8 cellular contexts compared by ENCODE assay signal in genomic region chr6:112253842-112254816, GRCh38. TPM values are rescaled to one million over a fixed set of nuclear protein-coding genes. Genes with fewer than 3 reads are reported as not detected.
DNase-seq lines count a peak whose midpoint lies in the region; ATAC-seq and TF ChIP-seq lines count a peak whose summit lies in the region.

Gene LAMA4, minus strand, starts transcription at chr6:112254567. Its CDS starts 417 bp downstream, at chr6:112254150.

- TF ChIP-seq CTCF in AG09309 (IDR thresholded peaks at IDR 0.05; ENCODE audit: control insufficient read depth, insufficient read depth, low read depth, low read length, missing control alignments) (no peak), GM23338 (conservative IDR thresholded peaks at IDR 0.05; ENCODE audit: low read depth in 2 of 2) (no peak)

- peak within 1 kb of the TSS; percentile 98 for H3K4me2 ChIP-seq in GM23338

- H3K27ac ChIP-seq in GM23338 (ENCODE audit: low read depth) (no peak within 1 kb of the TSS), SJCRH30 (peak within 1 kb of the TSS; percentile 51), layer of hippocampus (ENCODE audit: low read depth, low read length) (peak within 1 kb of the TSS; percentile 33)

- no peaks in the 10 kb centered on the region for H3K79me2 ChIP-seq in GM23338 (replicated peaks; ENCODE audit: insufficient read depth)

- H3K9me3 Mint-ChIP-seq in GM23338 = no peaks in the 10 kb centered on the region; the same call in 2 of the 3 replicates
- H3K9me3 Mint-ChIP-seq in dendritic cell treated with granulocyte-macrophage colony-stimulating factor and Interleukin-4, amounts not matched to agents 40 ng/mL and 50 ng/mL, for 4 days = no peaks in the 10 kb centered on the region

- peak within 1 kb of the TSS; percentile 88 for H3K4me3 Mint-ChIP-seq in GM23338
- H3K4me3 Mint-ChIP-seq in dendritic cell treated with granulocyte-macrophage colony-stimulating factor and Interleukin-4, amounts not matched to agents 40 ng/mL and 50 ng/mL, for 4 days = peak within 1 kb of the TSS; percentile 48

- peaks cover 28% of the 10 kb centered on the region for H3K27me3 Mint-ChIP-seq in GM23338 (ENCODE audit: insufficient read depth, low read depth, poor library complexity)
- peaks cover 37% of the 10 kb centered on the region for H3K27me3 Mint-ChIP-seq in dendritic cell treated with granulocyte-macrophage colony-stimulating factor and Interleukin-4, amounts not matched to agents 40 ng/mL and 50 ng/mL, for 4 days

- DNase-seq in AG09309 (ENCODE audit: low read depth) (no peak), GM23338 (ENCODE audit: low spot score) (peak; percentile 68), SJCRH30 (peak; percentile 16 to 54)
- peak; percentile 5 for DNase-seq in stimulated activated CD8-positive, alpha-beta memory T cell treated with anti-CD3 and anti-CD28 coated beads, Interleukin-4, amount 100 ng/mL, for 24 hours (ENCODE audit: low read depth)

- no peak within 1 kb of the TSS for H3K27ac Mint-ChIP-seq in GM23338
- no peak within 1 kb of the TSS for H3K27ac Mint-ChIP-seq in dendritic cell treated with granulocyte-macrophage colony-stimulating factor and Interleukin-4, amounts not matched to agents 40 ng/mL and 50 ng/mL, for 4 days

- peaks cover 3% of the 10 kb centered on the region; the same call in 1 of the 2 replicates for H3K9me2 ChIP-seq in GM23338 (ENCODE audit: insufficient read depth)

- H3K4me1 ChIP-seq in GM23338 (ENCODE audit: insufficient read depth) = peaks cover 24% of the 10 kb centered on the region
- H3K4me1 ChIP-seq in SJCRH30 = no peaks in the 10 kb centered on the region; the same call in none of the 2 replicates

- intact Hi-C loops in dendritic cell treated with granulocyte-macrophage colony-stimulating factor and Interleukin-4, amounts not matched to agents 40 ng/mL and 50 ng/mL, for 4 days (cut with micrococcal nuclease) = no loop called here

- H3K9me3 ChIP-seq in SJCRH30 (replicated peaks) = no peaks in the 10 kb centered on the region

- ATAC-seq in GM23338 = peak; percentile 79
- ATAC-seq in HG02642 (IDR thresholded peaks at IDR 0.05; ENCODE audit: poor library complexity, unreplicated experiment) = no peak
- no peak for ATAC-seq in GM19023 (IDR thresholded peaks at IDR 0.05; ENCODE audit: unreplicated experiment)

- H3K36me3 ChIP-seq in GM23338 (ENCODE audit: insufficient read depth) (no peaks in the 10 kb centered on the region), SJCRH30 (no peaks in the 10 kb centered on the region)

- H3K4me3 ChIP-seq in AG09309 (ENCODE audit: control insufficient read depth, low read depth, low read length) = peak within 1 kb of the TSS; percentile 56
- peak within 1 kb of the TSS; percentile 88 for H3K4me3 ChIP-seq in GM23338
- H3K4me3 ChIP-seq in SJCRH30 = peak within 1 kb of the TSS; percentile 56

- H2AFZ ChIP-seq in GM23338 = peak within 1 kb of the TSS; percentile 99

- H4K20me1 ChIP-seq in GM23338 (replicated peaks; ENCODE audit: insufficient read depth) = no peaks in the 10 kb centered on the region

- peaks cover 19% of the 10 kb centered on the region for H3K4me1 Mint-ChIP-seq in GM23338
- peaks cover 15% of the 10 kb centered on the region for H3K4me1 Mint-ChIP-seq in dendritic cell treated with granulocyte-macrophage colony-stimulating factor and Interleukin-4, amounts not matched to agents 40 ng/mL and 50 ng/mL, for 4 days (ENCODE audit: low read depth)

- H3K36me3 Mint-ChIP-seq in GM23338 (ENCODE audit: low read depth) = no peaks in the 10 kb centered on the region
- no peaks in the 10 kb centered on the region for H3K36me3 Mint-ChIP-seq in dendritic cell treated with granulocyte-macrophage colony-stimulating factor and Interleukin-4, amounts not matched to agents 40 ng/mL and 50 ng/mL, for 4 days (ENCODE audit: low read depth)

- H3F3A ChIP-seq in GM23338 (replicated peaks; ENCODE audit: low read depth) = no peaks in the 10 kb centered on the region

- H3K27me3 ChIP-seq in GM23338 (ENCODE audit: insufficient read depth) = peaks cover 42% of the 10 kb centered on the region
- no peaks in the 10 kb centered on the region for H3K27me3 ChIP-seq in SJCRH30
- no peaks in the 10 kb centered on the region for H3K27me3 ChIP-seq in layer of hippocampus (ENCODE audit: control insufficient read depth, insufficient read depth, low read length)

TF ChIP-seq in GM23338, 12 proteins besides CTCF, POLR2A, EP300 and RAD21 (continues in another document):
- TF ChIP-seq NANOG (IDR thresholded peaks at IDR 0.05; ENCODE audit: borderline replicate concordance) (no peak), ZNF114 (CRISPR knock-in tag; IDR thresholded peaks at IDR 0.05) (no peak), ETS1 (IDR thresholded peaks at IDR 0.05) (no peak), JUNB (IDR thresholded peaks at IDR 0.05; ENCODE audit: unreplicated experiment) (no peak), POLR2AphosphoS5 (IDR thresholded peaks at IDR 0.05; ENCODE audit: low read depth) (0 out of 2 replicates have a peak, but pooled peaks have one; percentile 3), CREB1 (CRISPR knock-in tag; IDR thresholded peaks at IDR 0.05; ENCODE audit: low read depth) (no peak), EZH2 (IDR thresholded peaks at IDR 0.05; ENCODE audit: low read depth, unreplicated experiment) (peak; percentile 42), REST (IDR thresholded peaks at IDR 0.05; ENCODE audit: unreplicated experiment) (no peak), ZNF331 (CRISPR knock-in tag; IDR thresholded peaks at IDR 0.05; ENCODE audit: low read depth) (no peak), STAT1 (IDR thresholded peaks at IDR 0.05; ENCODE audit: unreplicated experiment) (no peak)

RNA-seq across cellular contexts. Expression of gene LAMA4, which starts in this region (rescaled TPM):
- total RNA-seq in GM23338 (2014; rRNA removed; shearing (Covaris generic)) = 1.7 and 4.9 TPM in 2 replicates
- polyA plus RNA-seq in GM23338 (2016; fragmentation: Nextera tagmentation; extraction: Ambion mirVana) = 2.8 TPM in 2 replicates
- total RNA-seq in SJCRH30 (2014; rRNA removed; shearing (Covaris generic)) = 22.0 and 28.5 TPM in 2 replicates
